In genomic region chr19:10286803-10287737, GRCh38 we compare ENCODE assay signal across 8 cellular contexts. TPM values are rescaled to one million over a fixed set of nuclear protein-coding genes. Genes with fewer than 3 reads are reported as not detected.
DNase-seq lines count a peak whose midpoint lies in the region; ATAC-seq lines count a peak whose summit lies in the region.

Gene ICAM4 (plus strand): TSS chr19:10286955. CDS start chr19:10287013, 58 bp downstream.

- H3K27ac Mint-ChIP-seq in activated CD4-positive, alpha-beta T cell treated with anti-CD3 and anti-CD28 coated beads, Interleukin-2, amount 10 ng/mL, durations not matched to agents 7 days and 5 days = peak within 1 kb of the TSS; percentile 68

- intact Hi-C loops in left ventricle myocardium superior (cut with micrococcal nuclease) = loop anchor here (10.0 kb wide), 1 partner anchor 48 kb away; the partner anchor contains the start of genes ICAM3 and RAVER1

- CTCF ChIA-PET in activated CD4-positive, alpha-beta T cell treated with anti-CD3 and anti-CD28 coated beads, Interleukin-2, amount 10 ng/mL, durations not matched to agents 7 days and 5 days (lab: Charles Lee) = interaction anchor here (0.5 to 5.9 kb wide), 11 partner anchors 13 to 222 kb away, joined by 3 to 66 read pairs (median 5); partner anchors contain the start of gene ICAM1

- no peaks in the 10 kb centered on the region for H3K9me3 Mint-ChIP-seq in activated CD4-positive, alpha-beta T cell treated with anti-CD3 and anti-CD28 coated beads, Interleukin-2, amount 10 ng/mL, durations not matched to agents 7 days and 5 days

- H3K4me3 Mint-ChIP-seq in activated CD4-positive, alpha-beta T cell treated with anti-CD3 and anti-CD28 coated beads, Interleukin-2, amount 10 ng/mL, durations not matched to agents 7 days and 5 days = peak within 1 kb of the TSS; percentile 48

- ATAC-seq in left ventricle myocardium superior (peak; percentile 75), GM18870 (IDR thresholded peaks at IDR 0.05; ENCODE audit: unreplicated experiment) (no peak)

- H3K4me1 Mint-ChIP-seq in activated CD4-positive, alpha-beta T cell treated with anti-CD3 and anti-CD28 coated beads, Interleukin-2, amount 10 ng/mL, durations not matched to agents 7 days and 5 days = peaks cover 63% of the 10 kb centered on the region

- H3K36me3 Mint-ChIP-seq in activated CD4-positive, alpha-beta T cell treated with anti-CD3 and anti-CD28 coated beads, Interleukin-2, amount 10 ng/mL, durations not matched to agents 7 days and 5 days (ENCODE audit: low read depth) = peaks cover 29% of the 10 kb centered on the region

- DNase-seq in activated T-cell treated with anti-CD3 and anti-CD28 coated beads, Interleukin-2, amount 50 U/mL, for 1 hour = peak; percentile 41
- DNase-seq in activated T-cell treated with anti-CD3 and anti-CD28 coated beads for 4 hours (no peak), left ventricle myocardium superior (peak; percentile 89), cortex of kidney (lab: John Stamatoyannopoulos, UW) (no peak), NCI-H774 (lab: John Stamatoyannopoulos, UW) (no peak)
- peak; percentile 53 for DNase-seq in activated CD4-positive, alpha-beta T cell treated with anti-CD3 and anti-CD28 coated beads, Interleukin-2, amount 10 ng/mL, durations not matched to agents 7 days and 5 days
- DNase-seq in stimulated activated CD8-positive, alpha-beta memory T cell treated with anti-CD3 and anti-CD28 coated beads, Interleukin-4, amount 100 ng/mL, for 48 hours = peak; percentile 68

- H3K27me3 Mint-ChIP-seq in activated CD4-positive, alpha-beta T cell treated with anti-CD3 and anti-CD28 coated beads, Interleukin-2, amount 10 ng/mL, durations not matched to agents 7 days and 5 days = peaks cover 43% of the 10 kb centered on the region

- POLR2A ChIA-PET in activated CD4-positive, alpha-beta T cell treated with anti-CD3 and anti-CD28 coated beads, Interleukin-2, amount 10 ng/mL, durations not matched to agents 7 days and 5 days (lab: Charles Lee) = interaction anchor here (0.7 kb wide), 1 partner anchor 16 kb away, joined by 5 read pairs; no protein-coding TSS in a partner anchor

RNA-seq across cellular contexts. Expression of gene ICAM4, which starts in this region (rescaled TPM):
- 1 to 10 TPM; 1.4 to 1.8 TPM for total RNA-seq in activated CD4-positive, alpha-beta T cell treated with anti-CD3 and anti-CD28 coated beads, Interleukin-2, amount 10 ng/mL, durations not matched to agents 7 days and 5 days
- 0.52 TPM for total RNA-seq in left ventricle myocardium superior

Comparison
In these comparisons a context has a peak if more than half of its experiments do, and no peak if none do; other contexts are left out.
1. DNase-seq: peak in activated T-cell treated with anti-CD3 and anti-CD28 coated beads, Interleukin-2, amount 50 U/mL, for 1 hour (single experiment), activated CD4-positive, alpha-beta T cell treated with anti-CD3 and anti-CD28 coated beads, Interleukin-2, amount 10 ng/mL, durations not matched to agents 7 days and 5 days (single experiment) and stimulated activated CD8-positive, alpha-beta memory T cell treated with anti-CD3 and anti-CD28 coated beads, Interleukin-4, amount 100 ng/mL, for 48 hours (single experiment); none in activated T-cell treated with anti-CD3 and anti-CD28 coated beads for 4 hours (single experiment), cortex of kidney (single experiment) and NCI-H774 (single experiment).
2. Peak in DNase-seq and ATAC-seq in left ventricle myocardium superior; RNA of the gene not detected or under 1 TPM.